14 cellular contexts compared by ENCODE assay signal in genomic region chr3:189322339-189322738, GRCh38.
"Had no signal": no experiment of that assay in that cellular context is flagged by ENCODE, and none has a peak within 500 bp of the region (broad histone marks: within the 10 kb centered on the region; RNA-seq: fewer than 3 reads in every experiment).

No MANE protein-coding gene starts in this region.

- DNase-seq: activated B cell treated with CpG ODN at 0.5 μM for 24 hours; activated CD8-positive, alpha-beta memory T cell treated with anti-CD3 and anti-CD28 coated beads, Interleukin-2, amount 50 U/mL, for 4 hours; activated CD8-positive, alpha-beta T cell treated with anti-CD3 and anti-CD28 coated beads for 36 hours; activated naive CD4-positive, alpha-beta T cell treated with anti-CD3 and anti-CD28 coated beads, Interleukin-2, amount 10 ng/mL, durations not matched to agents 7 days and 5 days; anterior cingulate cortex; endodermal cell; erythroblast; hippocampal formation; left ventricle myocardium superior; mesendoderm; stimulated activated CD4-positive, alpha-beta T cell treated with anti-CD3 and anti-CD28 coated beads, Interleukin-4, amount 100 ng/mL, for 1 hour; stimulated activated CD8-positive, alpha-beta memory T cell treated with anti-CD3 and anti-CD28 coated beads, Interleukin-4, amount 100 ng/mL, for 48 hours; stimulated activated naive CD8-positive, alpha-beta T cell treated with anti-CD3 and anti-CD28 coated beads, Interleukin-15, Interleukin-2, amounts not matched to agents 100 U/mL and 50 U/mL, for 24 hours had no signal

- H3K4me3 Mint-ChIP-seq: activated B cell treated with CpG ODN at 0.5 μM for 24 hours; activated CD8-positive, alpha-beta T cell treated with anti-CD3 and anti-CD28 coated beads for 36 hours; activated naive CD4-positive, alpha-beta T cell treated with anti-CD3 and anti-CD28 coated beads, Interleukin-2, amount 10 ng/mL, durations not matched to agents 7 days and 5 days; endodermal cell had no signal

- ATAC-seq: activated CD8-positive, alpha-beta T cell treated with anti-CD3 and anti-CD28 coated beads for 36 hours; left ventricle myocardium superior; stimulated activated naive CD8-positive, alpha-beta T cell treated with anti-CD3 and anti-CD28 coated beads, Interleukin-15, Interleukin-2, amounts not matched to agents 100 U/mL and 50 U/mL, for 24 hours had no signal

- H3K27me3 Mint-ChIP-seq: activated CD8-positive, alpha-beta T cell treated with anti-CD3 and anti-CD28 coated beads for 36 hours; activated naive CD4-positive, alpha-beta T cell treated with anti-CD3 and anti-CD28 coated beads, Interleukin-2, amount 10 ng/mL, durations not matched to agents 7 days and 5 days had no signal

- H3K27ac ChIP-seq: suprapubic skin had no signal

- H3K9me3 ChIP-seq: suprapubic skin had no signal

- H3K36me3 ChIP-seq: suprapubic skin had no signal

- H3K9me3 Mint-ChIP-seq: activated B cell treated with CpG ODN at 0.5 μM for 24 hours, endodermal cell had no signal

- H3K4me3 ChIP-seq: suprapubic skin had no signal

- H3K27me3 ChIP-seq: suprapubic skin had no signal

- H3K27ac Mint-ChIP-seq: activated B cell treated with CpG ODN at 0.5 μM for 24 hours; activated CD8-positive, alpha-beta T cell treated with anti-CD3 and anti-CD28 coated beads for 36 hours; activated naive CD4-positive, alpha-beta T cell treated with anti-CD3 and anti-CD28 coated beads, Interleukin-2, amount 10 ng/mL, durations not matched to agents 7 days and 5 days; endodermal cell had no signal
